ENCODE assay signal across 11 cellular contexts in genomic region chr1:214581785-214582184, GRCh38. TPM values are rescaled to one million over a fixed set of nuclear protein-coding genes. Genes with fewer than 3 reads are reported as not detected.
A peak's percentile ranks its signal among the peaks of the same experiment; 100 is the strongest.
DNase-seq lines count a peak whose midpoint lies in the region; ATAC-seq, FAIRE-seq and TF ChIP-seq lines count a peak whose summit lies in the region.
"Had no signal": no experiment of that assay in that cellular context is flagged by ENCODE, and none has a peak within 500 bp of the region (broad histone marks: within the 10 kb centered on the region; RNA-seq: fewer than 3 reads in every experiment).

No MANE protein-coding gene starts in this region.

- dilution Hi-C loops in IMR-90 (cut with HindIII; ENCODE audit: low sequenced_read_pairs, unreplicated experiment), result no loop called here

- no peak for TF ChIP-seq CTCF in IMR-90 (conservative IDR thresholded peaks at IDR 0.05; ENCODE audit: low read depth, low read length)
- TF ChIP-seq CTCF in astrocyte (IDR thresholded peaks at IDR 0.05; ENCODE audit: insufficient read depth, low read depth, low read length), result no peak
- TF ChIP-seq CTCF in kidney epithelial cell (IDR thresholded peaks at IDR 0.05; ENCODE audit: insufficient read depth, low read length, poor library complexity, severe bottlenecking), result no peak

- peak overlapping the region; percentile 0; the same call in 1 of the 2 replicates for H3K4ac ChIP-seq in IMR-90 (ENCODE audit: low read depth, low read length)

- H4K20me1 ChIP-seq in IMR-90 (ENCODE audit: insufficient read depth, low read length), result no peaks in the 10 kb centered on the region
- H4K20me1 ChIP-seq in astrocyte (ENCODE audit: insufficient read depth, low read length), result no peaks in the 10 kb centered on the region

- H3K36me3 ChIP-seq in IMR-90 (ENCODE audit: control insufficient read depth, insufficient read depth, low read length) (no peaks in the 10 kb centered on the region), astrocyte (ENCODE audit: insufficient read depth, low read length) (no peaks in the 10 kb centered on the region), kidney epithelial cell (ENCODE audit: control insufficient read depth, insufficient read depth, low read length) (no peaks in the 10 kb centered on the region)
- H3K36me3 ChIP-seq: cardiac muscle cell had no signal

- H3K4me2 ChIP-seq in IMR-90 (ENCODE audit: low read depth, low read length) (no peak overlapping the region), astrocyte (ENCODE audit: low read length) (peak overlapping the region; percentile 51)

- no peak overlapping the region for H3K56ac ChIP-seq in IMR-90 (ENCODE audit: extremely low read depth, insufficient read depth, low read length)

- no peak overlapping the region for H3K14ac ChIP-seq in IMR-90 (replicated peaks; ENCODE audit: low read depth, low read length)

- in situ Hi-C loops in Caki2 (cut with HindIII; ENCODE audit: low pct_unique_long_range_greater_than_20kb, low sequenced_read_pairs), result no loop called here
- in situ Hi-C loops in IMR-90 (cut with MboI; ENCODE audit: low sequenced_read_pairs), result loop anchor here (10.0 kb wide), 1 partner anchor 367 kb away; no protein-coding TSS in a partner anchor

- H4K8ac ChIP-seq in IMR-90 (ENCODE audit: low read depth in 2 of 2, low read length in 2 of 2), result no peak overlapping the region

- H3K27me3 ChIP-seq in IMR-90 (ENCODE audit: control insufficient read depth, insufficient read depth, low read length) (peaks cover 1% of the 10 kb centered on the region; the same call in 1 of the 2 replicates), astrocyte (ENCODE audit: insufficient read depth, low read length) (no peaks in the 10 kb centered on the region), kidney epithelial cell (ENCODE audit: control insufficient read depth, insufficient read depth, low read length) (no peaks in the 10 kb centered on the region)

- POLR2A ChIA-PET in IMR-90 (lab: Charles Lee; ENCODE audit: unreplicated experiment), result interaction anchor here (0.6 kb wide), 1 partner anchor 105 kb away, joined by 4 read pairs; no protein-coding TSS in a partner anchor

- no peak overlapping the region for H4K5ac ChIP-seq in IMR-90 (ENCODE audit: low read depth, low read length)

- H3K4me1 ChIP-seq in IMR-90 (ENCODE audit: control insufficient read depth, insufficient read depth, low read length), result peaks cover 2% of the 10 kb centered on the region; the same call in 1 of the 2 replicates
- peaks cover 17% of the 10 kb centered on the region for H3K4me1 ChIP-seq in astrocyte (ENCODE audit: insufficient read depth, low read length)

- H3K9me3 Mint-ChIP-seq in astrocyte (ENCODE audit: unreplicated experiment), result peaks cover 7% of the 10 kb centered on the region

- no TSS peak for BruUV-seq in IMR-90 (replicated peaks; lab: Mats Ljungman, UMichigan)

- H3K27ac Mint-ChIP-seq in astrocyte (ENCODE audit: unreplicated experiment), result peak overlapping the region; percentile 54

- H3K36me3 Mint-ChIP-seq in astrocyte (ENCODE audit: low read depth, unreplicated experiment), result no peaks in the 10 kb centered on the region

- H2BK15ac ChIP-seq in IMR-90 (ENCODE audit: low read depth, low read length), result 0 out of 3 replicates have a peak overlapping the region, but pooled peaks have one; percentile 12

- TF ChIP-seq RAD21 in IMR-90 (IDR thresholded peaks at IDR 0.05; ENCODE audit: low read length), result no peak

- peak overlapping the region; percentile 37 for H3K4me3 Mint-ChIP-seq in astrocyte (ENCODE audit: unreplicated experiment)

- no peak overlapping the region for H2AK5ac ChIP-seq in IMR-90 (ENCODE audit: low read depth, low read length)

- no peaks in the 10 kb centered on the region for H3K79me1 ChIP-seq in IMR-90 (ENCODE audit: low read depth in 1 of 2, low read length in 2 of 2)

- TF ChIP-seq POLR2A in IMR-90 (IDR thresholded peaks at IDR 0.05; ENCODE audit: low read depth, low read length), result no peak

- FAIRE-seq in astrocyte (lab: Jason Lieb, UNC), result peak; percentile 82

- no peak overlapping the region for H3K23ac ChIP-seq in IMR-90 (ENCODE audit: low read depth, low read length)

- CTCF ChIA-PET in IMR-90 (lab: Yijun Ruan, JAX), result interaction anchor here (2.2 kb wide), 1 partner anchor 249 kb away, joined by 13 read pairs; no protein-coding TSS in a partner anchor

- H3K9me3 ChIP-seq in IMR-90 (ENCODE audit: control insufficient read depth, insufficient read depth, low read length), result peaks cover 3% of the 10 kb centered on the region
- peaks cover 2% of the 10 kb centered on the region for H3K9me3 ChIP-seq in astrocyte (ENCODE audit: insufficient read depth, low read depth, low read length)

- no peak overlapping the region for H3K4me3 ChIP-seq in IMR-90 (ENCODE audit: insufficient read depth, low read depth, low read length)
- H3K4me3 ChIP-seq in astrocyte (ENCODE audit: insufficient read depth, low read depth, low read length), result no peak overlapping the region
- H3K4me3 ChIP-seq in kidney epithelial cell (ENCODE audit: low read depth, low read length), result no peak overlapping the region
- H3K4me3 ChIP-seq: cardiac muscle cell had no signal

- H3K27me3 Mint-ChIP-seq in astrocyte (ENCODE audit: low read depth, unreplicated experiment), result no peaks in the 10 kb centered on the region

- peak; percentile 67 for ATAC-seq in IMR-90 (ENCODE audit: low read depth)

- H3K9ac ChIP-seq in IMR-90 (ENCODE audit: low read depth, low read length) (no peak overlapping the region), astrocyte (ENCODE audit: low read length) (no peak overlapping the region)

- no peak overlapping the region for H3K18ac ChIP-seq in IMR-90 (ENCODE audit: low read depth, low read length)

- 0% methylated on average over 1 of the region's 2 CpGs; no CpG with 5 or more reads in 1 of the 2 experiments for WGBS in IMR-90 (ENCODE audit: extremely low coverage in 2 of 2, insufficient read length in 1 of 2), 2 experiments

- no peak overlapping the region for H3K27ac ChIP-seq in IMR-90 (ENCODE audit: insufficient read depth, low read length)
- H3K27ac ChIP-seq in astrocyte (ENCODE audit: low read depth, low read length), result peak overlapping the region; percentile 35
- H3K27ac ChIP-seq: cardiac muscle cell had no signal

- peak overlapping the region; percentile 0; the same call in 1 of the 2 replicates for H2BK20ac ChIP-seq in IMR-90 (ENCODE audit: low read depth, low read length)

- intact Hi-C loops in IMR-90 (cut with micrococcal nuclease), result loop anchor here (5.0 kb wide), 1 partner anchor 189 kb away; no protein-coding TSS in a partner anchor

- H3K9me1 ChIP-seq in IMR-90 (ENCODE audit: insufficient read depth, low read length), result peaks cover 2% of the 10 kb centered on the region; the same call in 1 of the 2 replicates

- DNase-seq in Caki2 (ENCODE audit: low read depth), result peak; percentile 63
- DNase-seq in IMR-90, result peak; percentile 91
- DNase-seq in astrocyte (ENCODE audit: low read depth), result peak; percentile 93
- DNase-seq in kidney epithelial cell (ENCODE audit: low read depth), result peak; percentile 93
- no peak for DNase-seq in NCI-H187 (lab: John Stamatoyannopoulos, UW)
- DNase-seq in stimulated activated naive CD4-positive, alpha-beta T cell treated with Interleukin-2 at 50 U/mL for 16 hours (lab: John Stamatoyannopoulos, UW), result no peak
- no peak for DNase-seq in NCI-H510A (lab: John Stamatoyannopoulos, UW)
- DNase-seq in activated naive CD4-positive, alpha-beta T cell treated with Interleukin-2 at 50 U/mL for 16 hours, result no peak
- DNase-seq: activated CD4-positive, alpha-beta T cell treated with anti-CD3 and anti-CD28 coated beads, Interleukin-2, amount 50 U/mL, for 1 hour; DMS79 had no signal

- no peaks in the 10 kb centered on the region for H3K79me2 ChIP-seq in astrocyte (ENCODE audit: insufficient read depth, low read length)

- peak overlapping the region; percentile 75 for H2AK9ac ChIP-seq in IMR-90 (replicated peaks; ENCODE audit: low read depth, low read length, poor library complexity)

- no peak overlapping the region for H4K91ac ChIP-seq in IMR-90 (ENCODE audit: insufficient read depth, low read depth, low read length)

- H2BK5ac ChIP-seq in IMR-90 (ENCODE audit: low read depth, low read length, poor library complexity, severe bottlenecking), result peak overlapping the region; percentile 44

- H3K4me1 Mint-ChIP-seq in astrocyte (ENCODE audit: low read depth, unreplicated experiment), result peaks cover 26% of the 10 kb centered on the region

- H2AFZ ChIP-seq in IMR-90 (replicated peaks; ENCODE audit: low read length, poor library complexity), result peak overlapping the region; percentile 68
- no peak overlapping the region for H2AFZ ChIP-seq in astrocyte (ENCODE audit: low read depth, low read length)

- H2BK120ac ChIP-seq in IMR-90 (ENCODE audit: low read depth, low read length), result no peak overlapping the region

TF ChIP-seq in IMR-90, 13 proteins besides CTCF, POLR2A, EP300 and RAD21 (continues in another document):
- TF ChIP-seq FOS (IDR thresholded peaks at IDR 0.05; ENCODE audit: low read depth, low read length) (peak; percentile 50), RCOR1 (IDR thresholded peaks at IDR 0.05; ENCODE audit: insufficient replicate concordance, low read length) (no peak), MXI1 (IDR thresholded peaks at IDR 0.05; ENCODE audit: borderline replicate concordance, low read depth, low read length) (0 out of 2 replicates have a peak, but pooled peaks have one; percentile 27), RFX5 (IDR thresholded peaks at IDR 0.05; ENCODE audit: low read depth, low read length) (no peak), MAFK (IDR thresholded peaks at IDR 0.05; ENCODE audit: low read depth, low read length) (no peak), BHLHE40 (IDR thresholded peaks at IDR 0.05; ENCODE audit: low read depth, low read length) (peak; percentile 73), NFE2L2 (IDR thresholded peaks at IDR 0.05; ENCODE audit: low read depth, low read length) (no peak), MAZ (IDR thresholded peaks at IDR 0.05; ENCODE audit: borderline replicate concordance, low read depth, low read length) (no peak), SMC3 (IDR thresholded peaks at IDR 0.05; ENCODE audit: low read depth, low read length) (0 out of 2 replicates have a peak, but pooled peaks have one; percentile 10)

RNA-seq across cellular contexts. Expression of gene CENPF, which starts 21.2 kb away (rescaled TPM):
- 53.9 and 71.0 TPM in 2 replicates for total RNA-seq in Caki2 (2014; rRNA removed; shearing (Covaris generic); ENCODE audit: low replicate concordance)
- total RNA-seq in IMR-90 (2012; rRNA removed) (51.8 and 80.0 TPM in 2 replicates), astrocyte (12.3 and 22.9 TPM in 2 replicates), kidney epithelial cell (20.2 and 20.6 TPM in 2 replicates)
- 17.4 and 20.9 TPM in 2 replicates for polyA plus RNA-seq in IMR-90 (2012; rRNA removed)
- 1.3 and 2.8 TPM in 2 replicates for polyA plus RNA-seq in IMR-90 (2012; cell fraction: cytosol; rRNA removed)
- 1.9 and 10.4 TPM in 2 replicates for polyA plus RNA-seq in IMR-90 (2012; cell fraction: nucleus; rRNA removed; ENCODE audit: low replicate concordance)

RNA-seq across cellular contexts. Expression of gene PTPN14, which starts 30.4 kb away (rescaled TPM):
- total RNA-seq in Caki2 (2014; rRNA removed; shearing (Covaris generic); ENCODE audit: low replicate concordance), result 22.9 and 33.0 TPM in 2 replicates
- total RNA-seq in IMR-90 (2012; rRNA removed) (31.7 and 42.8 TPM in 2 replicates), astrocyte (154 and 177 TPM in 2 replicates), kidney epithelial cell (30.7 and 37.4 TPM in 2 replicates)
- 21.5 and 21.8 TPM in 2 replicates for polyA plus RNA-seq in IMR-90 (2012; rRNA removed)
- 7.4 and 16.9 TPM in 2 replicates for polyA plus RNA-seq in IMR-90 (2012; cell fraction: cytosol; rRNA removed)
- polyA plus RNA-seq in IMR-90 (2012; cell fraction: nucleus; rRNA removed; ENCODE audit: low replicate concordance), result 21.6 and 26.1 TPM in 2 replicates

Comparison
In these comparisons a context has a peak if more than half of its experiments do, and no peak if none do; other contexts are left out.
1. DNase-seq: peak in Caki2 (single experiment), IMR-90 (single experiment), astrocyte (single experiment) and kidney epithelial cell (single experiment); none in NCI-H187 (0 of 2), stimulated activated naive CD4-positive, alpha-beta T cell treated with Interleukin-2 at 50 U/mL for 16 hours (single experiment), NCI-H510A (single experiment) and activated naive CD4-positive, alpha-beta T cell treated with Interleukin-2 at 50 U/mL for 16 hours (single experiment).